17 cellular contexts compared by ENCODE assay signal in genomic region chr1:201710632-201711031, GRCh38.
DNase-seq lines count a peak whose midpoint lies in the region; ATAC-seq and TF ChIP-seq lines count a peak whose summit lies in the region.
"Had no signal": no experiment of that assay in that cellular context is flagged by ENCODE, and none has a peak within 500 bp of the region (broad histone marks: within the 10 kb centered on the region; RNA-seq: fewer than 3 reads in every experiment).

No MANE protein-coding gene starts in this region.

- H2BK12ac ChIP-seq in neuronal stem cell (ENCODE audit: low read length), result no peak overlapping the region

- H3K9ac ChIP-seq in neuronal stem cell (ENCODE audit: low read depth, low read length, poor library complexity), result no peak overlapping the region

- H3K14ac ChIP-seq in neuronal stem cell (ENCODE audit: low read length), result no peak overlapping the region

- no peak overlapping the region for H2BK15ac ChIP-seq in neuronal stem cell (ENCODE audit: low read length)

- no peak overlapping the region for H4K8ac ChIP-seq in neuronal stem cell (ENCODE audit: low read depth, low read length)

- no peak overlapping the region for H3K23ac ChIP-seq in neuronal stem cell (ENCODE audit: low read depth, low read length, poor library complexity)

- no peak overlapping the region for H2BK5ac ChIP-seq in neuronal stem cell (ENCODE audit: low read length)

- H3K4me3 ChIP-seq in heart left ventricle (no peak overlapping the region), neuronal stem cell (ENCODE audit: low read length in 2 of 2) (no peak overlapping the region), tibial artery (no peak overlapping the region), left lung (no peak overlapping the region)
- H3K4me3 ChIP-seq: mucosa of descending colon had no signal

- H3K4me1 ChIP-seq in heart left ventricle (peaks cover 24 to 82% (median 67%) of the 10 kb centered on the region in 12 donors), neuronal stem cell (ENCODE audit: control insufficient read depth in 2 of 2, insufficient read depth in 1 of 2, low read depth in 1 of 2, low read length in 2 of 2) (peaks cover 13 to 29% of the 10 kb centered on the region in 2 donors), tibial artery (peaks cover 0 to 66% (median 59%) of the 10 kb centered on the region in 4 donors), left lung (peaks cover 38 to 58% of the 10 kb centered on the region in 2 donors)

- no peak overlapping the region for H2BK120ac ChIP-seq in neuronal stem cell (ENCODE audit: low read depth, low read length)

- H3K9me3 ChIP-seq in heart left ventricle (no peaks in the 10 kb centered on the region), neuronal stem cell (replicated peaks in 1 of 2; ENCODE audit: control insufficient read depth in 2 of 2, insufficient read depth in 1 of 2, low read depth in 1 of 2, low read length in 2 of 2) (no peaks in the 10 kb centered on the region), tibial artery (no peaks in the 10 kb centered on the region), left lung (no peaks in the 10 kb centered on the region)
- H3K9me3 ChIP-seq: mucosa of descending colon had no signal

- H3K36me3 ChIP-seq in heart left ventricle (peaks cover 0 to 4% (median 0%) of the 10 kb centered on the region in 9 donors), neuronal stem cell (replicated peaks in 1 of 2; ENCODE audit: control insufficient read depth in 2 of 2, insufficient read depth in 2 of 2, low read length in 2 of 2) (peaks cover 0 to 28% of the 10 kb centered on the region in 2 donors), tibial artery (no peaks in the 10 kb centered on the region), left lung (no peaks in the 10 kb centered on the region)

- no peak overlapping the region for H3K4ac ChIP-seq in neuronal stem cell (ENCODE audit: low read length)

- DNase-seq in heart left ventricle (no peak), left cardiac atrium (no peak), neuronal stem cell (ENCODE audit: low spot score) (no peak), tibial artery (no peak), left lung (no peak)
- DNase-seq in activated CD4-positive, CD25-positive, alpha-beta regulatory T cell treated with anti-CD3 and anti-CD28 coated beads, Interleukin-2, amount 50 U/mL, for 72 hours, result no peak
- DNase-seq: 8988T; activated CD4-positive, alpha-beta T cell treated with anti-CD3 and anti-CD28 coated beads, Interleukin-2, amount 50 U/mL, for 48 hours; activated naive CD8-positive, alpha-beta T cell treated with anti-CD3 and anti-CD28 coated beads, Interleukin-2, amount 10 ng/mL, durations not matched to agents 7 days and 5 days; activated T-cell treated with anti-CD3 and anti-CD28 coated beads, Interleukin-2, amount 50 U/mL, for 72 hours; kidney; mucosa of descending colon; NCI-H1694 treated with DMSO at 0.1 percent for 48 hours; NCI-H524 treated with DMSO at 0.1 percent for 48 hours; stimulated activated CD4-positive, alpha-beta T cell treated with anti-CD3 and anti-CD28 coated beads, Interleukin-1b, Interleukin-23, amount 100 ng/mL, for 48 hours had no signal

- H3K4me2 ChIP-seq in neuronal stem cell (ENCODE audit: insufficient read depth, low read length, poor library complexity, severe bottlenecking), result no peak overlapping the region

- TF ChIP-seq CTCF in heart left ventricle (IDR thresholded peaks at IDR 0.05), result no peak
- no peak for TF ChIP-seq CTCF in tibial artery (IDR thresholded peaks at IDR 0.05)
- no peak for TF ChIP-seq CTCF in left lung (IDR thresholded peaks at IDR 0.05)

- H3K18ac ChIP-seq in neuronal stem cell (ENCODE audit: low read length), result no peak overlapping the region

- no peaks in the 10 kb centered on the region for H3K79me1 ChIP-seq in neuronal stem cell (ENCODE audit: low read depth, low read length)

- no peak for TF ChIP-seq POLR2A in heart left ventricle (IDR thresholded peaks at IDR 0.05)

- intact Hi-C loops in heart left ventricle (cut with DNase I) (loop anchor here in 1 of 10 donors (5.0 kb wide), 1 partner anchor 47 kb away; no protein-coding TSS in a partner anchor), left cardiac atrium (cut with DNase I) (no loop called here), tibial artery (cut with DNase I; ENCODE audit: low total_unique reads) (loop anchor here (10.0 kb wide), 1 partner anchor 256 kb away; no protein-coding TSS in a partner anchor), left lung (cut with DNase I) (no loop called here)

- no peak overlapping the region for H2AFZ ChIP-seq in neuronal stem cell (ENCODE audit: low read length)

- H3K27ac ChIP-seq in heart left ventricle (peak overlapping the region in 11 of 12 donors; percentile 86 to 98 (median 93)), cingulate gyrus (ENCODE audit: low read depth, low read length) (peak overlapping the region; percentile 99), neuronal stem cell (replicated peaks; ENCODE audit: low read length) (no peak overlapping the region), tibial artery (peak overlapping the region; percentile 86 to 87), left lung (peak overlapping the region in 1 of 2 donors; percentile 16)

- no peak for ATAC-seq in heart left ventricle
- ATAC-seq in left cardiac atrium, result no peak
- ATAC-seq in left lung, result no peak
- ATAC-seq in GM18909 (IDR thresholded peaks at IDR 0.05; ENCODE audit: poor library complexity, unreplicated experiment), result no peak
- ATAC-seq: activated T-cell treated with anti-CD3 and anti-CD28 coated beads, Interleukin-2, amount 50 U/mL, for 72 hours; mucosa of descending colon had no signal

- no peak overlapping the region for H4K91ac ChIP-seq in neuronal stem cell (ENCODE audit: low read depth, low read length, poor library complexity)

- H3K27me3 ChIP-seq in heart left ventricle (no peaks in the 10 kb centered on the region), neuronal stem cell (ENCODE audit: control insufficient read depth in 3 of 3, insufficient read depth in 3 of 3, low read depth in 1 of 3, low read length in 3 of 3) (no peaks in the 10 kb centered on the region), tibial artery (no peaks in the 10 kb centered on the region), left lung (no peaks in the 10 kb centered on the region)

- H2AK5ac ChIP-seq in neuronal stem cell (ENCODE audit: low read depth, low read length), result peak overlapping the region; percentile 88
